1 cellular context compared by ENCODE assay signal in genomic region chr9:74952281-74953151, GRCh38.
TF ChIP-seq lines count a peak whose summit lies in the region.

TSS of gene C9orf40 (minus strand) at chr9:74952912. CDS start at chr9:74952611, 301 bp downstream.

TF ChIP-seq in HepG2, 621 proteins besides CTCF, POLR2A, EP300 and RAD21 (continued from another document and continues in another):
- TF ChIP-seq, protein P1, sequence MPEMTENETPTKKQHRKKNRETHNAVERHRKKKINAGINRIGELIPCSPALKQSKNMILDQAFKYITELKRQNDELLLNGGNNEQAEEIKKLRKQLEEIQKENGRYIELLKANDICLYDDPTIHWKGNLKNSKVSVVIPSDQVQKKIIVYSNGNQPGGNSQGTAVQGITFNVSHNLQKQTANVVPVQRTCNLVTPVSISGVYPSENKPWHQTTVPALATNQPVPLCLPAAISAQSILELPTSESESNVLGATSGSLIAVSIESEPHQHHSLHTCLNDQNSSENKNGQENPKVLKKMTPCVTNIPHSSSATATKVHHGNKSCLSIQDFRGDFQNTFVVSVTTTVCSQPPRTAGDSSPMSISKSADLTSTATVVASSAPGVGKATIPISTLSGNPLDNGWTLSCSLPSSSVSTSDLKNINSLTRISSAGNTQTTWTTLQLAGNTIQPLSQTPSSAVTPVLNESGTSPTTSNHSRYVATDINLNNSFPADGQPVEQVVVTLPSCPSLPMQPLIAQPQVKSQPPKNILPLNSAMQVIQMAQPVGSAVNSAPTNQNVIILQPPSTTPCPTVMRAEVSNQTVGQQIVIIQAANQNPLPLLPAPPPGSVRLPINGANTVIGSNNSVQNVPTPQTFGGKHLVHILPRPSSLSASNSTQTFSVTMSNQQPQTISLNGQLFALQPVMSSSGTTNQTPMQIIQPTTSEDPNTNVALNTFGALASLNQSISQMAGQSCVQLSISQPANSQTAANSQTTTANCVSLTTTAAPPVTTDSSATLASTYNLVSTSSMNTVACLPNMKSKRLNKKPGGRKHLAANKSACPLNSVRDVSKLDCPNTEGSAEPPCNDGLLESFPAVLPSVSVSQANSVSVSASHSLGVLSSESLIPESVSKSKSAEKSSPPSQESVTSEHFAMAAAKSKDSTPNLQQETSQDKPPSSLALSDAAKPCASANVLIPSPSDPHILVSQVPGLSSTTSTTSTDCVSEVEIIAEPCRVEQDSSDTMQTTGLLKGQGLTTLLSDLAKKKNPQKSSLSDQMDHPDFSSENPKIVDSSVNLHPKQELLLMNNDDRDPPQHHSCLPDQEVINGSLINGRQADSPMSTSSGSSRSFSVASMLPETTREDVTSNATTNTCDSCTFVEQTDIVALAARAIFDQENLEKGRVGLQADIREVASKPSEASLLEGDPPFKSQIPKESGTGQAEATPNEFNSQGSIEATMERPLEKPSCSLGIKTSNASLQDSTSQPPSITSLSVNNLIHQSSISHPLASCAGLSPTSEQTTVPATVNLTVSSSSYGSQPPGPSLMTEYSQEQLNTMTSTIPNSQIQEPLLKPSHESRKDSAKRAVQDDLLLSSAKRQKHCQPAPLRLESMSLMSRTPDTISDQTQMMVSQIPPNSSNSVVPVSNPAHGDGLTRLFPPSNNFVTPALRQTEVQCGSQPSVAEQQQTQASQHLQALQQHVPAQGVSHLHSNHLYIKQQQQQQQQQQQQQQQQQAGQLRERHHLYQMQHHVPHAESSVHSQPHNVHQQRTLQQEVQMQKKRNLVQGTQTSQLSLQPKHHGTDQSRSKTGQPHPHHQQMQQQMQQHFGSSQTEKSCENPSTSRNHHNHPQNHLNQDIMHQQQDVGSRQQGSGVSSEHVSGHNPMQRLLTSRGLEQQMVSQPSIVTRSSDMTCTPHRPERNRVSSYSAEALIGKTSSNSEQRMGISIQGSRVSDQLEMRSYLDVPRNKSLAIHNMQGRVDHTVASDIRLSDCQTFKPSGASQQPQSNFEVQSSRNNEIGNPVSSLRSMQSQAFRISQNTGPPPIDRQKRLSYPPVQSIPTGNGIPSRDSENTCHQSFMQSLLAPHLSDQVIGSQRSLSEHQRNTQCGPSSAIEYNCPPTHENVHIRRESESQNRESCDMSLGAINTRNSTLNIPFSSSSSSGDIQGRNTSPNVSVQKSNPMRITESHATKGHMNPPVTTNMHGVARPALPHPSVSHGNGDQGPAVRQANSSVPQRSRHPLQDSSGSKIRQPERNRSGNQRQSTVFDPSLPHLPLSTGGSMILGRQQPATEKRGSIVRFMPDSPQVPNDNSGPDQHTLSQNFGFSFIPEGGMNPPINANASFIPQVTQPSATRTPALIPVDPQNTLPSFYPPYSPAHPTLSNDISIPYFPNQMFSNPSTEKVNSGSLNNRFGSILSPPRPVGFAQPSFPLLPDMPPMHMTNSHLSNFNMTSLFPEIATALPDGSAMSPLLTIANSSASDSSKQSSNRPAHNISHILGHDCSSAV (CRISPR knock-in tag; IDR thresholded peaks at IDR 0.05; ENCODE audit: borderline replicate concordance): no peak
- TF ChIP-seq KLF16 (CRISPR knock-in tag; IDR thresholded peaks at IDR 0.05) (peak; percentile 47 to 77; a peak in 3 of 4 replicates), CBX1 (IDR thresholded peaks at IDR 0.05; ENCODE audit: low read depth) (peak; percentile 30), MTF2 (CRISPR knock-in tag; IDR thresholded peaks at IDR 0.05; ENCODE audit: borderline replicate concordance) (no peak), ZNF446 (CRISPR knock-in tag; IDR thresholded peaks at IDR 0.05) (peak; percentile 76; the same call in 1 of the 2 replicates), ZNF326 (CRISPR knock-in tag; IDR thresholded peaks at IDR 0.05; ENCODE audit: borderline replicate concordance) (no peak), CEBPG (CRISPR knock-in tag; IDR thresholded peaks at IDR 0.05) (no peak), KDM1A (CRISPR knock-in tag; IDR thresholded peaks at IDR 0.05) (0 out of 2 replicates have a peak, but pooled peaks have one; percentile 18), ZNF564 (CRISPR knock-in tag; IDR thresholded peaks at IDR 0.05) (peak; percentile 81; the same call in 1 of the 2 replicates), ZNF670 (CRISPR knock-in tag; IDR thresholded peaks at IDR 0.05; ENCODE audit: borderline replicate concordance) (no peak), CBX5 (CRISPR knock-in tag; IDR thresholded peaks at IDR 0.05; ENCODE audit: borderline replicate concordance) (no peak; the same call in 1 of the 2 replicates), NFYC (CRISPR knock-in tag; IDR thresholded peaks at IDR 0.05) (peak; percentile 77), SIN3A (IDR thresholded peaks at IDR 0.05; ENCODE audit: borderline replicate concordance, low read depth, low read length) (peak; percentile 95; the same call in 1 of the 2 replicates), U2AF2 (IDR thresholded peaks at IDR 0.05; ENCODE audit: low read depth, low read length) (no peak), RBM22 (optimal IDR thresholded peaks at IDR 0.05; ENCODE audit: low read length) (no peak), CCAR2 (optimal IDR thresholded peaks at IDR 0.05; ENCODE audit: low read depth, low read length) (no peak), KAT8 (CRISPR knock-in tag; IDR thresholded peaks at IDR 0.05) (peak; percentile 50; the same call in 1 of the 2 replicates), AHDC1 (CRISPR knock-in tag; IDR thresholded peaks at IDR 0.05; ENCODE audit: borderline replicate concordance) (no peak), REXO4 (CRISPR knock-in tag; IDR thresholded peaks at IDR 0.05; ENCODE audit: borderline replicate concordance) (no peak), RELA (CRISPR knock-in tag; IDR thresholded peaks at IDR 0.05) (no peak; the same call in 1 of the 2 replicates), MEIS2 (CRISPR knock-in tag; IDR thresholded peaks at IDR 0.05) (peak; percentile 85; the same call in 1 of the 2 replicates), ATF1 (CRISPR knock-in tag; IDR thresholded peaks at IDR 0.05) (no peak), RXRB (CRISPR knock-in tag; IDR thresholded peaks at IDR 0.05; ENCODE audit: borderline replicate concordance) (peak; percentile 27; the same call in 1 of the 2 replicates), GPBP1L1 (CRISPR knock-in tag; IDR thresholded peaks at IDR 0.05) (no peak), MIER2 (CRISPR knock-in tag; IDR thresholded peaks at IDR 0.05) (no peak)
- TF ChIP-seq, protein P2, sequence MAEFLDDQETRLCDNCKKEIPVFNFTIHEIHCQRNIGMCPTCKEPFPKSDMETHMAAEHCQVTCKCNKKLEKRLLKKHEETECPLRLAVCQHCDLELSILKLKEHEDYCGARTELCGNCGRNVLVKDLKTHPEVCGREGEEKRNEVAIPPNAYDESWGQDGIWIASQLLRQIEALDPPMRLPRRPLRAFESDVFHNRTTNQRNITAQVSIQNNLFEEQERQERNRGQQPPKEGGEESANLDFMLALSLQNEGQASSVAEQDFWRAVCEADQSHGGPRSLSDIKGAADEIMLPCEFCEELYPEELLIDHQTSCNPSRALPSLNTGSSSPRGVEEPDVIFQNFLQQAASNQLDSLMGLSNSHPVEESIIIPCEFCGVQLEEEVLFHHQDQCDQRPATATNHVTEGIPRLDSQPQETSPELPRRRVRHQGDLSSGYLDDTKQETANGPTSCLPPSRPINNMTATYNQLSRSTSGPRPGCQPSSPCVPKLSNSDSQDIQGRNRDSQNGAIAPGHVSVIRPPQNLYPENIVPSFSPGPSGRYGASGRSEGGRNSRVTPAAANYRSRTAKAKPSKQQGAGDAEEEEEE (CRISPR knock-in tag; IDR thresholded peaks at IDR 0.05; ENCODE audit: borderline replicate concordance): no peak
- TF ChIP-seq, protein P3, sequence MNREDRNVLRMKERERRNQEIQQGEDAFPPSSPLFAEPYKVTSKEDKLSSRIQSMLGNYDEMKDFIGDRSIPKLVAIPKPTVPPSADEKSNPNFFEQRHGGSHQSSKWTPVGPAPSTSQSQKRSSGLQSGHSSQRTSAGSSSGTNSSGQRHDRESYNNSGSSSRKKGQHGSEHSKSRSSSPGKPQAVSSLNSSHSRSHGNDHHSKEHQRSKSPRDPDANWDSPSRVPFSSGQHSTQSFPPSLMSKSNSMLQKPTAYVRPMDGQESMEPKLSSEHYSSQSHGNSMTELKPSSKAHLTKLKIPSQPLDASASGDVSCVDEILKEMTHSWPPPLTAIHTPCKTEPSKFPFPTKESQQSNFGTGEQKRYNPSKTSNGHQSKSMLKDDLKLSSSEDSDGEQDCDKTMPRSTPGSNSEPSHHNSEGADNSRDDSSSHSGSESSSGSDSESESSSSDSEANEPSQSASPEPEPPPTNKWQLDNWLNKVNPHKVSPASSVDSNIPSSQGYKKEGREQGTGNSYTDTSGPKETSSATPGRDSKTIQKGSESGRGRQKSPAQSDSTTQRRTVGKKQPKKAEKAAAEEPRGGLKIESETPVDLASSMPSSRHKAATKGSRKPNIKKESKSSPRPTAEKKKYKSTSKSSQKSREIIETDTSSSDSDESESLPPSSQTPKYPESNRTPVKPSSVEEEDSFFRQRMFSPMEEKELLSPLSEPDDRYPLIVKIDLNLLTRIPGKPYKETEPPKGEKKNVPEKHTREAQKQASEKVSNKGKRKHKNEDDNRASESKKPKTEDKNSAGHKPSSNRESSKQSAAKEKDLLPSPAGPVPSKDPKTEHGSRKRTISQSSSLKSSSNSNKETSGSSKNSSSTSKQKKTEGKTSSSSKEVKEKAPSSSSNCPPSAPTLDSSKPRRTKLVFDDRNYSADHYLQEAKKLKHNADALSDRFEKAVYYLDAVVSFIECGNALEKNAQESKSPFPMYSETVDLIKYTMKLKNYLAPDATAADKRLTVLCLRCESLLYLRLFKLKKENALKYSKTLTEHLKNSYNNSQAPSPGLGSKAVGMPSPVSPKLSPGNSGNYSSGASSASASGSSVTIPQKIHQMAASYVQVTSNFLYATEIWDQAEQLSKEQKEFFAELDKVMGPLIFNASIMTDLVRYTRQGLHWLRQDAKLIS (CRISPR knock-in tag; IDR thresholded peaks at IDR 0.05): no peak
- TF ChIP-seq, protein P4, sequence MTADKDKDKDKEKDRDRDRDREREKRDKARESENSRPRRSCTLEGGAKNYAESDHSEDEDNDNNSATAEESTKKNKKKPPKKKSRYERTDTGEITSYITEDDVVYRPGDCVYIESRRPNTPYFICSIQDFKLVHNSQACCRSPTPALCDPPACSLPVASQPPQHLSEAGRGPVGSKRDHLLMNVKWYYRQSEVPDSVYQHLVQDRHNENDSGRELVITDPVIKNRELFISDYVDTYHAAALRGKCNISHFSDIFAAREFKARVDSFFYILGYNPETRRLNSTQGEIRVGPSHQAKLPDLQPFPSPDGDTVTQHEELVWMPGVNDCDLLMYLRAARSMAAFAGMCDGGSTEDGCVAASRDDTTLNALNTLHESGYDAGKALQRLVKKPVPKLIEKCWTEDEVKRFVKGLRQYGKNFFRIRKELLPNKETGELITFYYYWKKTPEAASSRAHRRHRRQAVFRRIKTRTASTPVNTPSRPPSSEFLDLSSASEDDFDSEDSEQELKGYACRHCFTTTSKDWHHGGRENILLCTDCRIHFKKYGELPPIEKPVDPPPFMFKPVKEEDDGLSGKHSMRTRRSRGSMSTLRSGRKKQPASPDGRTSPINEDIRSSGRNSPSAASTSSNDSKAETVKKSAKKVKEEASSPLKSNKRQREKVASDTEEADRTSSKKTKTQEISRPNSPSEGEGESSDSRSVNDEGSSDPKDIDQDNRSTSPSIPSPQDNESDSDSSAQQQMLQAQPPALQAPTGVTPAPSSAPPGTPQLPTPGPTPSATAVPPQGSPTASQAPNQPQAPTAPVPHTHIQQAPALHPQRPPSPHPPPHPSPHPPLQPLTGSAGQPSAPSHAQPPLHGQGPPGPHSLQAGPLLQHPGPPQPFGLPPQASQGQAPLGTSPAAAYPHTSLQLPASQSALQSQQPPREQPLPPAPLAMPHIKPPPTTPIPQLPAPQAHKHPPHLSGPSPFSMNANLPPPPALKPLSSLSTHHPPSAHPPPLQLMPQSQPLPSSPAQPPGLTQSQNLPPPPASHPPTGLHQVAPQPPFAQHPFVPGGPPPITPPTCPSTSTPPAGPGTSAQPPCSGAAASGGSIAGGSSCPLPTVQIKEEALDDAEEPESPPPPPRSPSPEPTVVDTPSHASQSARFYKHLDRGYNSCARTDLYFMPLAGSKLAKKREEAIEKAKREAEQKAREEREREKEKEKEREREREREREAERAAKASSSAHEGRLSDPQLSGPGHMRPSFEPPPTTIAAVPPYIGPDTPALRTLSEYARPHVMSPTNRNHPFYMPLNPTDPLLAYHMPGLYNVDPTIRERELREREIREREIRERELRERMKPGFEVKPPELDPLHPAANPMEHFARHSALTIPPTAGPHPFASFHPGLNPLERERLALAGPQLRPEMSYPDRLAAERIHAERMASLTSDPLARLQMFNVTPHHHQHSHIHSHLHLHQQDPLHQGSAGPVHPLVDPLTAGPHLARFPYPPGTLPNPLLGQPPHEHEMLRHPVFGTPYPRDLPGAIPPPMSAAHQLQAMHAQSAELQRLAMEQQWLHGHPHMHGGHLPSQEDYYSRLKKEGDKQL (CRISPR knock-in tag; IDR thresholded peaks at IDR 0.05; ENCODE audit: low read depth): no peak
